Comparison of ENCODE assay signal across 25 cellular contexts in genomic region chr18:68172842-68173549, GRCh38.
DNase-seq lines count a peak whose midpoint lies in the region; ATAC-seq and TF ChIP-seq lines count a peak whose summit lies in the region.
"Had no signal": no experiment of that assay in that cellular context is flagged by ENCODE, and none has a peak within 500 bp of the region (broad histone marks: within the 10 kb centered on the region; RNA-seq: fewer than 3 reads in every experiment).

No MANE protein-coding gene starts in this region.

- H3K4me3 ChIP-seq in mammary epithelial cell (replicated peaks in 1 of 3; ENCODE audit: insufficient read depth in 1 of 3, low read depth in 2 of 3, low read length in 3 of 3) (no peak overlapping the region), ovary (no peak overlapping the region)
- H3K4me3 ChIP-seq: adrenal gland, heart left ventricle, thoracic aorta had no signal

- no peaks in the 10 kb centered on the region for H3K27me3 Mint-ChIP-seq in MCF 10A (ENCODE audit: insufficient read depth, unreplicated experiment)
- no peaks in the 10 kb centered on the region for H3K27me3 Mint-ChIP-seq in CD4-positive, alpha-beta T cell
- H3K27me3 Mint-ChIP-seq in T-helper 17 cell, result no peaks in the 10 kb centered on the region
- H3K27me3 Mint-ChIP-seq: CD4-positive, CD25-positive, alpha-beta regulatory T cell had no signal

- no peak overlapping the region for H3K9ac ChIP-seq in mammary epithelial cell (ENCODE audit: insufficient read depth, low read length)
- H3K9ac ChIP-seq: SK-N-SH had no signal

- dilution Hi-C loops in mammary epithelial cell (cut with HindIII; ENCODE audit: low sequenced_read_pairs), result no loop called here

- H3K4me3 Mint-ChIP-seq in MCF 10A (ENCODE audit: unreplicated experiment) (no peak overlapping the region), T-helper 17 cell (no peak overlapping the region)
- H3K4me3 Mint-ChIP-seq in CD4-positive, alpha-beta T cell, result no peak overlapping the region
- H3K4me3 Mint-ChIP-seq: CD4-positive, CD25-positive, alpha-beta regulatory T cell; stimulated activated effector memory CD8-positive, alpha-beta T cell treated with anti-CD3 and anti-CD28 coated beads, Interleukin-12 subunit alpha, Interleukin-12 subunit beta, amount 100 ng/mL, for 72 hours had no signal

- H3K4me2 ChIP-seq in mammary epithelial cell (ENCODE audit: insufficient read depth, low read depth, low read length), result peak overlapping the region; percentile 41
- H3K4me2 ChIP-seq: SK-N-SH had no signal

- H3K4me1 Mint-ChIP-seq in MCF 10A (ENCODE audit: insufficient read depth, unreplicated experiment) (peaks cover 9% of the 10 kb centered on the region), T-helper 17 cell (no peaks in the 10 kb centered on the region)
- no peaks in the 10 kb centered on the region for H3K4me1 Mint-ChIP-seq in CD4-positive, alpha-beta T cell (ENCODE audit: low read depth)
- H3K4me1 Mint-ChIP-seq: stimulated activated effector memory CD8-positive, alpha-beta T cell treated with anti-CD3 and anti-CD28 coated beads, Interleukin-12 subunit alpha, Interleukin-12 subunit beta, amount 100 ng/mL, for 72 hours had no signal

- intact Hi-C loops in mammary epithelial cell (cut with micrococcal nuclease), result no loop called here
- intact Hi-C loops in MCF 10A (cut with micrococcal nuclease), result no loop called here
- intact Hi-C loops in ovary (cut with DNase I), result no loop called here
- intact Hi-C loops in CD4-positive, alpha-beta T cell (cut with DNase I, micrococcal nuclease), result no loop called here

- H3K36me3 Mint-ChIP-seq in MCF 10A (ENCODE audit: insufficient read depth, unreplicated experiment) (no peaks in the 10 kb centered on the region), T-helper 17 cell (ENCODE audit: low read depth) (no peaks in the 10 kb centered on the region)
- H3K36me3 Mint-ChIP-seq in CD4-positive, alpha-beta T cell (ENCODE audit: low read depth), result no peaks in the 10 kb centered on the region
- H3K36me3 Mint-ChIP-seq: CD4-positive, CD25-positive, alpha-beta regulatory T cell; stimulated activated effector memory CD8-positive, alpha-beta T cell treated with anti-CD3 and anti-CD28 coated beads, Interleukin-12 subunit alpha, Interleukin-12 subunit beta, amount 100 ng/mL, for 72 hours had no signal

- TF ChIP-seq CTCF in mammary epithelial cell (conservative IDR thresholded peaks at IDR 0.05 in 1 of 2, IDR thresholded peaks at IDR 0.05 in 1 of 2; ENCODE audit: extremely low read depth in 1 of 2, insufficient read depth in 1 of 2, low read depth in 1 of 2, low read length in 2 of 2), result no peak
- TF ChIP-seq CTCF in MCF 10A (IDR thresholded peaks at IDR 0.05; ENCODE audit: unreplicated experiment), result no peak
- TF ChIP-seq CTCF in ovary (IDR thresholded peaks at IDR 0.05), result no peak
- TF ChIP-seq CTCF in CD4-positive, alpha-beta T cell (IDR thresholded peaks at IDR 0.05), result no peak

- no peaks in the 10 kb centered on the region for H4K20me1 ChIP-seq in mammary epithelial cell (ENCODE audit: insufficient read depth, low read length)

- in situ Hi-C loops in mammary epithelial cell (cut with MboI; ENCODE audit: low sequenced_read_pairs in 2 of 2) (no loop called here), SK-MEL-5 (cut with HindIII; ENCODE audit: low pct_unique_long_range_greater_than_20kb, low sequenced_read_pairs) (no loop called here)

- TF ChIP-seq EP300 in ovary (IDR thresholded peaks at IDR 0.05), result no peak

- TF ChIP-seq POLR2A in ovary (IDR thresholded peaks at IDR 0.05), result no peak

- H3K9me3 Mint-ChIP-seq in MCF 10A (ENCODE audit: unreplicated experiment), result no peaks in the 10 kb centered on the region
- peaks cover 1% of the 10 kb centered on the region for H3K9me3 Mint-ChIP-seq in CD4-positive, alpha-beta T cell
- H3K9me3 Mint-ChIP-seq: stimulated activated effector memory CD8-positive, alpha-beta T cell treated with anti-CD3 and anti-CD28 coated beads, Interleukin-12 subunit alpha, Interleukin-12 subunit beta, amount 100 ng/mL, for 72 hours had no signal

- H3K9me3 ChIP-seq in mammary epithelial cell (replicated peaks; ENCODE audit: insufficient read depth, low read length), result no peaks in the 10 kb centered on the region
- H3K9me3 ChIP-seq in ovary, result no peaks in the 10 kb centered on the region
- no peaks in the 10 kb centered on the region for H3K9me3 ChIP-seq in CD4-positive, alpha-beta T cell (ENCODE audit: control insufficient read depth, low read length)
- no peaks in the 10 kb centered on the region for H3K9me3 ChIP-seq in T-helper 17 cell (ENCODE audit: control insufficient read depth, low read length, poor library complexity, severe bottlenecking)
- H3K9me3 ChIP-seq: adrenal gland, thoracic aorta had no signal

- POLR2A ChIA-PET in MCF 10A (lab: Yijun Ruan, JAX), result no interaction called here
- POLR2A ChIA-PET in CD4-positive, alpha-beta T cell (lab: Charles Lee), result no interaction called here

- peak overlapping the region; percentile 86 for H2AFZ ChIP-seq in mammary epithelial cell (ENCODE audit: low read depth, low read length)

- H3K27me3 ChIP-seq in mammary epithelial cell (ENCODE audit: insufficient read depth, low read length), result no peaks in the 10 kb centered on the region
- no peaks in the 10 kb centered on the region for H3K27me3 ChIP-seq in ovary
- no peaks in the 10 kb centered on the region for H3K27me3 ChIP-seq in CD4-positive, alpha-beta T cell (ENCODE audit: control insufficient read depth, insufficient read depth, low read length)
- H3K27me3 ChIP-seq: adrenal gland, heart left ventricle had no signal

- H3K27ac Mint-ChIP-seq in MCF 10A (ENCODE audit: low read depth, unreplicated experiment) (no peak overlapping the region), T-helper 17 cell (no peak overlapping the region)
- H3K27ac Mint-ChIP-seq in CD4-positive, alpha-beta T cell, result no peak overlapping the region
- H3K27ac Mint-ChIP-seq: CD4-positive, CD25-positive, alpha-beta regulatory T cell; stimulated activated effector memory CD8-positive, alpha-beta T cell treated with anti-CD3 and anti-CD28 coated beads, Interleukin-12 subunit alpha, Interleukin-12 subunit beta, amount 100 ng/mL, for 72 hours had no signal

- ATAC-seq in HG03571 (IDR thresholded peaks at IDR 0.05; ENCODE audit: unreplicated experiment) (no peak), T-helper 17 cell (no peak)
- ATAC-seq in CD4-positive, alpha-beta T cell (ENCODE audit: poor library complexity), result no peak
- ATAC-seq: left cardiac atrium; PC-3; stimulated activated effector memory CD8-positive, alpha-beta T cell treated with anti-CD3 and anti-CD28 coated beads, Interleukin-12 subunit alpha, Interleukin-12 subunit beta, amount 100 ng/mL, for 72 hours had no signal

- H3K4me1 ChIP-seq in mammary epithelial cell (ENCODE audit: insufficient read depth, low read length), result peaks cover 4% of the 10 kb centered on the region
- H3K4me1 ChIP-seq in ovary (ENCODE audit: insufficient read depth), result no peaks in the 10 kb centered on the region
- H3K4me1 ChIP-seq: adrenal gland, heart left ventricle had no signal

- WGBS in mammary epithelial cell (ENCODE audit: low coverage, missing lambda C conversion rate), result 66% methylated on average over 16 of the region's 17 CpGs
- 78 to 81% (median 80%) methylated on average over 17 of the region's 17 CpGs for WGBS in ovary, 3 donors

- BruUV-seq in mammary epithelial cell (replicated peaks; lab: Mats Ljungman, UMichigan), result no TSS peak
- no TSS peak for BruUV-seq in MCF 10A (replicated peaks; lab: Mats Ljungman, UMichigan)

- CTCF ChIA-PET in mammary epithelial cell (lab: Charles Lee; ENCODE audit: low non-redundant PET) (no interaction called here), MCF 10A (lab: Yijun Ruan, JAX) (no interaction called here)
- CTCF ChIA-PET in CD4-positive, alpha-beta T cell (lab: Charles Lee), result no interaction called here

- H3K79me2 ChIP-seq in mammary epithelial cell (ENCODE audit: insufficient read depth, low read length), result no peaks in the 10 kb centered on the region

- DNase-seq in mammary epithelial cell (no peak), MCF 10A (ENCODE audit: unreplicated experiment) (no peak), SK-MEL-5 (ENCODE audit: low read depth, low spot score) (peak; percentile 55), iPS DF 4.7 (ENCODE audit: extremely low read depth, low spot score) (peak; percentile 19), ovary (no peak), T-helper 17 cell (no peak)
- DNase-seq in CD4-positive, alpha-beta T cell, result no peak
- DNase-seq: activated CD4-positive, alpha-beta T cell treated with anti-CD3 and anti-CD28 coated beads for 48 hours; activated effector memory CD4-positive, alpha-beta T cell treated with anti-CD3 and anti-CD28 coated beads, Interleukin-2, amount 50 U/mL, for 16 hours; adrenal gland; CD4-positive, CD25-positive, alpha-beta regulatory T cell; KBM-7; left cardiac atrium; midbrain; NCI-H1105; NCI-H2081 treated with DMSO at 0.1 percent for 48 hours; NCI-H524; PC-3; retina; SK-N-SH had no signal

- H3K36me3 ChIP-seq in mammary epithelial cell (ENCODE audit: insufficient read depth, low read length) (no peaks in the 10 kb centered on the region), ovary (no peaks in the 10 kb centered on the region)
- H3K36me3 ChIP-seq: adrenal gland, heart left ventricle, thoracic aorta had no signal

- H3K27ac ChIP-seq in mammary epithelial cell (ENCODE audit: insufficient read depth, low read depth, low read length), result no peak overlapping the region
- no peak overlapping the region for H3K27ac ChIP-seq in ovary
- H3K27ac ChIP-seq in CD4-positive, alpha-beta T cell (ENCODE audit: low read depth, low read length), result no peak overlapping the region
- H3K27ac ChIP-seq: adrenal gland, heart left ventricle, HL-60, thoracic aorta had no signal

Comparison
In these comparisons a context has a peak if more than half of its experiments do, and no peak if none do; other contexts are left out.
1. DNase-seq: peak in SK-MEL-5 (single experiment) and iPS DF 4.7 (single experiment); none in mammary epithelial cell (single experiment), MCF 10A (single experiment), ovary (0 of 5), CD4-positive, alpha-beta T cell (0 of 10) and T-helper 17 cell (0 of 3).